In the genomic region with DNA sequence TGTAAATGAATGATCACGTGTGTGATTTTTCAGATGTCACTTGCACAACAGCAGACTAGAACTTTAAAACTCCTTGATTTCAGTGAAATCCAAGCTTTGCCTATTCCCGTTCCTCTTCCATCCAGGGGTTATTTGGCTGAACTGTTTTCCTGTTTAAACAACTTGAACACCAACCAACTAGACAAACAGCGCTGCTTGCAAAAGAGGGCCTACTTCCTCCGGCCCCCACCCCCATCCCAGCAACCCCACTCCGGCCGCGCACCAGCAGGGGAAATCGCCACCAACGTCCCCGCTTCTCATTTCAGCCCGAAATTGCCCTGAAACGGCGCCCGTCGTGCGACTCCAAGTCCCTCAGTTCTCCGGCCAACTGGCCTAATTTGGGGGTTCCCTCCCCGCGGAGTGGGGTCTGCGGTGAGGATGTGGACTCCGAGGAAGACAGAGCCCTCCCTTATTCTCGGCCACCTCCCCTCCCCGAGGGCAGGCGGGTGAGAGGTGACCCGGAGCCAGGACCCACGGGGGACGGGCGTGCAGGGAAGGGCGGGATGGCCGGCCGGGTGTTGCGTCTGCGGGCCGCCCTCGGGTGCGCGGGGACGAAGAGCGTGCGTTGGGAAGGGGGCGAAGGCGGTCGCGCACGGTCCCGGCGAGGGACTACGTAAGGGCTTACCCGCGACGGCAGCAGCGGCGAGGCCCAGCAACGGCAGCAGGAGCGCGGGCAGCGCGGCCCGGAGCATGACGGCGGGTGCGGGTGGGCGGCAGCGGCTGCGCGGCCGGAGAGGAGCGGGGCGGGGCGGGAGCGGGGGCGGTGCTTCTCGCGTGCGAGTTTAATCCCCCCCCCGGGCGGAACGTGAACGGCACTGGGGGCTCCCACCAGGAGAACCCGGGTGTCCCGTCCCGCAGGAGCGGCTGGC, we compare ENCODE assay signal across 1 cellular context.
TF ChIP-seq lines count a peak whose summit lies in the region.

A gene with protein sequence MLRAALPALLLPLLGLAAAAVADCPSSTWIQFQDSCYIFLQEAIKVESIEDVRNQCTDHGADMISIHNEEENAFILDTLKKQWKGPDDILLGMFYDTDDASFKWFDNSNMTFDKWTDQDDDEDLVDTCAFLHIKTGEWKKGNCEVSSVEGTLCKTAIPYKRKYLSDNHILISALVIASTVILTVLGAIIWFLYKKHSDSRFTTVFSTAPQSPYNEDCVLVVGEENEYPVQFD (minus strand): TSS at position 741 of the 908 bp plus-strand sequence. CDS start 10 bp downstream, at position 731.

TF ChIP-seq in WTC11, 78 proteins besides CTCF, POLR2A, EP300 and RAD21 (continued from another document):
- TF ChIP-seq MAX (CRISPR knock-in tag; IDR thresholded peaks at IDR 0.05) (peak; percentile 57; the same call in 1 of the 2 replicates), SMAD4 (CRISPR knock-in tag; IDR thresholded peaks at IDR 0.05) (no peak), ZNF317 (CRISPR knock-in tag; IDR thresholded peaks at IDR 0.05; ENCODE audit: borderline replicate concordance, low read depth) (0 out of 2 replicates have a peak, but pooled peaks have one; percentile 45)
- TF ChIP-seq, protein P1, sequence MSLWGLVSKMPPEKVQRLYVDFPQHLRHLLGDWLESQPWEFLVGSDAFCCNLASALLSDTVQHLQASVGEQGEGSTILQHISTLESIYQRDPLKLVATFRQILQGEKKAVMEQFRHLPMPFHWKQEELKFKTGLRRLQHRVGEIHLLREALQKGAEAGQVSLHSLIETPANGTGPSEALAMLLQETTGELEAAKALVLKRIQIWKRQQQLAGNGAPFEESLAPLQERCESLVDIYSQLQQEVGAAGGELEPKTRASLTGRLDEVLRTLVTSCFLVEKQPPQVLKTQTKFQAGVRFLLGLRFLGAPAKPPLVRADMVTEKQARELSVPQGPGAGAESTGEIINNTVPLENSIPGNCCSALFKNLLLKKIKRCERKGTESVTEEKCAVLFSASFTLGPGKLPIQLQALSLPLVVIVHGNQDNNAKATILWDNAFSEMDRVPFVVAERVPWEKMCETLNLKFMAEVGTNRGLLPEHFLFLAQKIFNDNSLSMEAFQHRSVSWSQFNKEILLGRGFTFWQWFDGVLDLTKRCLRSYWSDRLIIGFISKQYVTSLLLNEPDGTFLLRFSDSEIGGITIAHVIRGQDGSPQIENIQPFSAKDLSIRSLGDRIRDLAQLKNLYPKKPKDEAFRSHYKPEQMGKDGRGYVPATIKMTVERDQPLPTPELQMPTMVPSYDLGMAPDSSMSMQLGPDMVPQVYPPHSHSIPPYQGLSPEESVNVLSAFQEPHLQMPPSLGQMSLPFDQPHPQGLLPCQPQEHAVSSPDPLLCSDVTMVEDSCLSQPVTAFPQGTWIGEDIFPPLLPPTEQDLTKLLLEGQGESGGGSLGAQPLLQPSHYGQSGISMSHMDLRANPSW (CRISPR knock-in tag; conservative IDR thresholded peaks at IDR 0.05; ENCODE audit: low read depth) = no peak
